26 cellular contexts compared by ENCODE assay signal in the genomic region with DNA sequence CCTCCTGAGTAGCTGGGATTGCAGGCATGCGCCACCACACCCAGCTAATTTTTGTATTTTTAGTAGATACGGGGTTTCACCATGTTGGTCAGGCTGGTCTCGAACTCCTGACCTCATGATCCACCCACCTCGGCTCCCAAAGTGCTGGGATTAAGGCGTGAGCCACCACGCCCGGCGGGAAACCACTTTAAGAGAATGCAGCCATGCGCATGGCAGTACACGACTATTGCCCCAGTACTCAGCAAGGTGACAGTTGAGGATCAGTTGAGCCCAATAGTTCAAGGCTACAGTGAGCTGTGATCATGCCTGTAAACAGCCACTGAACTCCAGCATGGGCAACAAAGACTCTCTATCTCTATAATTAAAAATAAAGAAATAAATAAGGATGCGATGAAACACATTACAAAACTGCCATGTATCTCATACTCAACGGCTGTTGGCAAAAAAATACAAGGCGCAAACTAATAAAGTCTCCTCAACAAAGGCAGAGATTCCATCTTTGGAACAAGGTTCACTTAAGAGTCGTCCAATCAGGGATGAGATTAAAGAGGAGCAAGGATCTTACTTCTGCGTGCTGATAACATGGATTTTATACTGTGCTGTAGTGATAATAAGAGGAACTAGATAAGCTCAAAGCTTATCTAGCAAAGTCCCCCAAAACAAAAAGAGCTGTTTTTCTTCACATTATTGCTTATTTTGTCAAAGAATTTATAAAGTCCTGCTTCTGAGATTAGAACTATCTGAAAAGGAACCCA.
"Had no signal": no experiment of that assay in that cellular context is flagged by ENCODE, and none has a peak within 500 bp of the region (broad histone marks: within the 10 kb centered on the region; RNA-seq: fewer than 3 reads in every experiment).

No MANE protein-coding gene starts in this region.

- H3K4me1 ChIP-seq: prostate gland had no signal

- H3K4me3 ChIP-seq: esophagus muscularis mucosa, hepatocyte, lower lobe of right lung, ovary, prostate gland, upper lobe of left lung had no signal

- FAIRE-seq: frontal cortex had no signal

- H3K27me3 Mint-ChIP-seq: brain; natural killer cell treated with Interleukin-12 subunit alpha and Interleukin-12 subunit beta and Interleukin-15 and Interleukin-18, amount 100 ng/mL, for 72 hours; T-helper 17 cell had no signal

- H3K4me3 Mint-ChIP-seq: activated T-helper 1 cell treated with anti-CD3 and anti-CD28 coated beads, Interleukin-12 subunit alpha, Interleukin-12 subunit beta, Interleukin-2, Interleukin-4 antibody, amounts not matched to agents 30 ng/mL and 10 ng/mL and 1 ng/mL, durations not matched to agents 14 hours and 24 hours and 36 hours; brain; immature natural killer cell; natural killer cell treated with Interleukin-12 subunit alpha and Interleukin-12 subunit beta and Interleukin-15 and Interleukin-18, amount 100 ng/mL, for 72 hours; T-helper 17 cell had no signal

- H3K9me3 Mint-ChIP-seq: activated naive CD4-positive, alpha-beta T cell treated with anti-CD3 and anti-CD28 coated beads, Interleukin-2, amount 50 U/mL, for 72 hours; activated T-helper 1 cell treated with anti-CD3 and anti-CD28 coated beads, Interleukin-12 subunit alpha, Interleukin-12 subunit beta, Interleukin-2, Interleukin-4 antibody, amounts not matched to agents 30 ng/mL and 10 ng/mL and 1 ng/mL, durations not matched to agents 14 hours and 24 hours and 36 hours; immature natural killer cell; natural killer cell treated with Interleukin-12 subunit alpha and Interleukin-12 subunit beta and Interleukin-15 and Interleukin-18, amount 100 ng/mL, for 72 hours had no signal

- H3K4me2 ChIP-seq: hepatocyte had no signal

- DNase-seq: activated CD4-positive, alpha-beta T cell treated with anti-CD3 and anti-CD28 coated beads for 1 hour; activated CD4-positive, alpha-beta T cell treated with anti-CD3 and anti-CD28 coated beads, Interleukin-2, amount 50 U/mL, for 1 hour; activated gamma-delta T cell; aorta; dermis blood vessel endothelial cell; effector CD8-positive, alpha-beta T cell; glutamatergic neuron; immature natural killer cell; lower lobe of right lung; ovary; stimulated activated CD4-positive, alpha-beta T cell treated with anti-CD3 and anti-CD28 coated beads, Interleukin-4, amount 100 ng/mL, for 4 hours; stimulated activated naive CD8-positive, alpha-beta T cell treated with anti-CD3 and anti-CD28 coated beads, Interleukin-15, Interleukin-2, amounts not matched to agents 100 U/mL and 50 U/mL, for 24 hours; SW 1271; T-helper 17 cell; upper lobe of left lung; WERI-Rb-1 had no signal

- H3K27ac ChIP-seq: esophagus muscularis mucosa, hepatocyte, lower lobe of right lung, neutrophil, ovary, prostate gland, upper lobe of left lung, WERI-Rb-1 had no signal

- H3K36me3 ChIP-seq: ovary, prostate gland had no signal

- H3K27ac Mint-ChIP-seq: activated T-helper 1 cell treated with anti-CD3 and anti-CD28 coated beads, Interleukin-12 subunit alpha, Interleukin-12 subunit beta, Interleukin-2, Interleukin-4 antibody, amounts not matched to agents 30 ng/mL and 10 ng/mL and 1 ng/mL, durations not matched to agents 14 hours and 24 hours and 36 hours; natural killer cell treated with Interleukin-12 subunit alpha and Interleukin-12 subunit beta and Interleukin-15 and Interleukin-18, amount 100 ng/mL, for 72 hours had no signal

- H3K27me3 ChIP-seq: esophagus muscularis mucosa, hepatocyte, neutrophil, ovary, upper lobe of left lung had no signal

- H3K9me3 ChIP-seq: esophagus muscularis mucosa, lower lobe of right lung, neutrophil, ovary, prostate gland, upper lobe of left lung had no signal

- ATAC-seq: left lobe of liver; lower lobe of right lung; natural killer cell treated with Interleukin-12 subunit alpha and Interleukin-12 subunit beta and Interleukin-15 and Interleukin-18, amount 100 ng/mL, for 72 hours; stimulated activated naive CD8-positive, alpha-beta T cell treated with anti-CD3 and anti-CD28 coated beads, Interleukin-15, Interleukin-2, amounts not matched to agents 100 U/mL and 50 U/mL, for 24 hours; T-helper 17 cell had no signal

- H2AFZ ChIP-seq: hepatocyte had no signal
